In genomic region chr4:76011700-76012387, GRCh38 we compare ENCODE assay signal across 9 cellular contexts. TPM values are rescaled to one million over a fixed set of nuclear protein-coding genes. Genes with fewer than 3 reads are reported as not detected.
DNase-seq lines count a peak whose midpoint lies in the region; ATAC-seq and TF ChIP-seq lines count a peak whose summit lies in the region.
"Had no signal": no experiment of that assay in that cellular context is flagged by ENCODE, and none has a peak within 500 bp of the region (broad histone marks: within the 10 kb centered on the region; RNA-seq: fewer than 3 reads in every experiment).

No MANE protein-coding gene starts in this region.

- H3K36me3 Mint-ChIP-seq in activated CD8-positive, alpha-beta T cell treated with anti-CD3 and anti-CD28 coated beads for 36 hours (ENCODE audit: low read depth) = no peaks in the 10 kb centered on the region
- H3K36me3 Mint-ChIP-seq in activated CD4-positive, alpha-beta T cell treated with anti-CD3 and anti-CD28 coated beads, Interleukin-2, amount 10 ng/mL, durations not matched to agents 7 days and 5 days (ENCODE audit: low read depth) = no peaks in the 10 kb centered on the region
- H3K36me3 Mint-ChIP-seq in CD4-positive, alpha-beta T cell (ENCODE audit: low read depth) = no peaks in the 10 kb centered on the region
- H3K36me3 Mint-ChIP-seq: naive B cell had no signal

- ATAC-seq in GM18511 (IDR thresholded peaks at IDR 0.05; ENCODE audit: unreplicated experiment) = peak; percentile 76
- ATAC-seq in HG02623 (IDR thresholded peaks at IDR 0.05; ENCODE audit: unreplicated experiment) = peak; percentile 69
- peak; percentile 72 to 79 for ATAC-seq in right cardiac atrium
- ATAC-seq in activated CD8-positive, alpha-beta T cell treated with anti-CD3 and anti-CD28 coated beads for 36 hours = no peak
- ATAC-seq in CD4-positive, alpha-beta T cell (ENCODE audit: poor library complexity) = no peak

- no peaks in the 10 kb centered on the region for H3K9me3 Mint-ChIP-seq in activated CD8-positive, alpha-beta T cell treated with anti-CD3 and anti-CD28 coated beads for 36 hours
- no peaks in the 10 kb centered on the region for H3K9me3 Mint-ChIP-seq in activated CD4-positive, alpha-beta T cell treated with anti-CD3 and anti-CD28 coated beads, Interleukin-2, amount 10 ng/mL, durations not matched to agents 7 days and 5 days
- no peaks in the 10 kb centered on the region for H3K9me3 Mint-ChIP-seq in CD4-positive, alpha-beta T cell
- H3K9me3 Mint-ChIP-seq: naive B cell had no signal

- POLR2A ChIA-PET in activated CD8-positive, alpha-beta T cell treated with anti-CD3 and anti-CD28 coated beads for 36 hours (lab: Charles Lee) = no interaction called here
- POLR2A ChIA-PET in activated CD4-positive, alpha-beta T cell treated with anti-CD3 and anti-CD28 coated beads, Interleukin-2, amount 10 ng/mL, durations not matched to agents 7 days and 5 days (lab: Charles Lee) = no interaction called here
- POLR2A ChIA-PET in CD4-positive, alpha-beta T cell (lab: Charles Lee) = no interaction called here

- H3K4me1 Mint-ChIP-seq in activated CD8-positive, alpha-beta T cell treated with anti-CD3 and anti-CD28 coated beads for 36 hours (ENCODE audit: low read depth) = no peaks in the 10 kb centered on the region
- H3K4me1 Mint-ChIP-seq in activated CD4-positive, alpha-beta T cell treated with anti-CD3 and anti-CD28 coated beads, Interleukin-2, amount 10 ng/mL, durations not matched to agents 7 days and 5 days = peaks cover 16% of the 10 kb centered on the region
- H3K4me1 Mint-ChIP-seq in CD4-positive, alpha-beta T cell (ENCODE audit: low read depth) = no peaks in the 10 kb centered on the region

- DNase-seq in SJSA1 (ENCODE audit: low read depth in 1 of 2, low spot score in 2 of 2) (peak; percentile 70 to 82), right cardiac atrium (peak; percentile 27 to 50 (median 48)), stromal cell of bone marrow (ENCODE audit: low read depth) (peak; percentile 71)
- DNase-seq in activated CD8-positive, alpha-beta T cell treated with anti-CD3 and anti-CD28 coated beads for 36 hours = no peak
- no peak for DNase-seq in activated CD4-positive, alpha-beta T cell treated with anti-CD3 and anti-CD28 coated beads, Interleukin-2, amount 10 ng/mL, durations not matched to agents 7 days and 5 days
- DNase-seq in CD4-positive, alpha-beta T cell = no peak
- DNase-seq: naive B cell had no signal

- no peaks in the 10 kb centered on the region for H3K36me3 ChIP-seq in SJSA1

- H3K27me3 Mint-ChIP-seq in activated CD8-positive, alpha-beta T cell treated with anti-CD3 and anti-CD28 coated beads for 36 hours = peaks cover 14% of the 10 kb centered on the region
- peaks cover 18% of the 10 kb centered on the region for H3K27me3 Mint-ChIP-seq in activated CD4-positive, alpha-beta T cell treated with anti-CD3 and anti-CD28 coated beads, Interleukin-2, amount 10 ng/mL, durations not matched to agents 7 days and 5 days
- peaks cover 9% of the 10 kb centered on the region for H3K27me3 Mint-ChIP-seq in CD4-positive, alpha-beta T cell

- peak overlapping the region; percentile 98 for H3K27ac ChIP-seq in SJSA1
- H3K27ac ChIP-seq in right cardiac atrium (ENCODE audit: low read length) = peak overlapping the region; percentile 9
- H3K27ac ChIP-seq in CD4-positive, alpha-beta T cell (ENCODE audit: low read depth, low read length) = no peak overlapping the region

- no peak overlapping the region for H3K4me3 Mint-ChIP-seq in activated CD8-positive, alpha-beta T cell treated with anti-CD3 and anti-CD28 coated beads for 36 hours
- H3K4me3 Mint-ChIP-seq in activated CD4-positive, alpha-beta T cell treated with anti-CD3 and anti-CD28 coated beads, Interleukin-2, amount 10 ng/mL, durations not matched to agents 7 days and 5 days = no peak overlapping the region
- H3K4me3 Mint-ChIP-seq in CD4-positive, alpha-beta T cell = no peak overlapping the region

- TF ChIP-seq CTCF in activated CD8-positive, alpha-beta T cell treated with anti-CD3 and anti-CD28 coated beads for 36 hours (IDR thresholded peaks at IDR 0.05) = no peak
- no peak for TF ChIP-seq CTCF in CD4-positive, alpha-beta T cell (IDR thresholded peaks at IDR 0.05)

- peaks cover 34% of the 10 kb centered on the region for H3K4me1 ChIP-seq in SJSA1 (replicated peaks)
- no peaks in the 10 kb centered on the region for H3K4me1 ChIP-seq in right cardiac atrium (ENCODE audit: control insufficient read depth, insufficient read depth, low read length)

- intact Hi-C loops in right cardiac atrium (cut with DNase I) = no loop called here
- intact Hi-C loops in activated CD8-positive, alpha-beta T cell treated with anti-CD3 and anti-CD28 coated beads for 36 hours (cut with micrococcal nuclease) = no loop called here
- intact Hi-C loops in CD4-positive, alpha-beta T cell (cut with DNase I, micrococcal nuclease) = no loop called here

- CTCF ChIA-PET in activated CD8-positive, alpha-beta T cell treated with anti-CD3 and anti-CD28 coated beads for 36 hours (lab: Charles Lee) = no interaction called here
- CTCF ChIA-PET in activated CD4-positive, alpha-beta T cell treated with anti-CD3 and anti-CD28 coated beads, Interleukin-2, amount 10 ng/mL, durations not matched to agents 7 days and 5 days (lab: Charles Lee) = interaction anchor here (0.8 to 2.6 kb wide), 3 partner anchors 9 to 21 kb away, joined by 3 to 6 read pairs (median 4); partner anchors contain the start of gene SDAD1
- CTCF ChIA-PET in CD4-positive, alpha-beta T cell (lab: Charles Lee) = interaction anchor here (1.3 kb wide), 1 partner anchor 16 kb away, joined by 4 read pairs; no protein-coding TSS in a partner anchor

- no peak overlapping the region for H3K27ac Mint-ChIP-seq in activated CD8-positive, alpha-beta T cell treated with anti-CD3 and anti-CD28 coated beads for 36 hours
- no peak overlapping the region for H3K27ac Mint-ChIP-seq in activated CD4-positive, alpha-beta T cell treated with anti-CD3 and anti-CD28 coated beads, Interleukin-2, amount 10 ng/mL, durations not matched to agents 7 days and 5 days
- no peak overlapping the region for H3K27ac Mint-ChIP-seq in CD4-positive, alpha-beta T cell

- no peak overlapping the region for H3K4me3 ChIP-seq in SJSA1
- H3K4me3 ChIP-seq in right cardiac atrium (ENCODE audit: low read length) = peak overlapping the region; percentile 2

- no peaks in the 10 kb centered on the region for H3K27me3 ChIP-seq in SJSA1 (replicated peaks)
- no peaks in the 10 kb centered on the region for H3K27me3 ChIP-seq in right cardiac atrium (ENCODE audit: control insufficient read depth, insufficient read depth)
- H3K27me3 ChIP-seq in CD4-positive, alpha-beta T cell (ENCODE audit: control insufficient read depth, insufficient read depth, low read length) = no peaks in the 10 kb centered on the region

- H3K9me3 ChIP-seq in SJSA1 (replicated peaks) = no peaks in the 10 kb centered on the region; the same call in 1 of the 2 replicates
- H3K9me3 ChIP-seq in right cardiac atrium (ENCODE audit: control insufficient read depth, low read length) = no peaks in the 10 kb centered on the region
- no peaks in the 10 kb centered on the region for H3K9me3 ChIP-seq in CD4-positive, alpha-beta T cell (ENCODE audit: control insufficient read depth, low read length)

- 28% methylated on average over 13 of the region's 13 CpGs for WGBS in right cardiac atrium

RNA-seq across cellular contexts. Expression of gene CXCL9, which starts 4.5 kb away (rescaled TPM):
- not detected in 2 replicates for total RNA-seq in SJSA1 (2014; rRNA removed; shearing (Covaris generic))
- total RNA-seq in right cardiac atrium = under 1 TPM; 0.17 to 0.80 (median 0.27) TPM
- 0.16 TPM for polyA plus RNA-seq in right cardiac atrium
- 1 to 10 TPM; 1.3 to 1.5 TPM for total RNA-seq in activated CD8-positive, alpha-beta T cell treated with anti-CD3 and anti-CD28 coated beads for 36 hours
- total RNA-seq in activated CD4-positive, alpha-beta T cell treated with anti-CD3 and anti-CD28 coated beads, Interleukin-2, amount 10 ng/mL, durations not matched to agents 7 days and 5 days = under 1 TPM in 1 of 2 experiments, not detected in 1; 0.15 TPM
- not detected for total RNA-seq in CD4-positive, alpha-beta T cell

RNA-seq across cellular contexts. Expression of gene CXCL10, which starts 11.5 kb away (rescaled TPM):
- 0.29 TPM in 1 of 2 replicates, not detected in the other for total RNA-seq in SJSA1 (2014; rRNA removed; shearing (Covaris generic))
- under 1 TPM in 2 of 4 donors, not detected in 2; 0.32 to 0.46 TPM for total RNA-seq in right cardiac atrium
- 0.18 TPM for polyA plus RNA-seq in right cardiac atrium
- 1 to 10 TPM in 1 of 2 experiments, under 1 TPM in 1; 0.68 to 1.1 TPM for total RNA-seq in activated CD8-positive, alpha-beta T cell treated with anti-CD3 and anti-CD28 coated beads for 36 hours
- under 1 TPM; 0.27 to 0.40 TPM for total RNA-seq in activated CD4-positive, alpha-beta T cell treated with anti-CD3 and anti-CD28 coated beads, Interleukin-2, amount 10 ng/mL, durations not matched to agents 7 days and 5 days
- total RNA-seq in CD4-positive, alpha-beta T cell = not detected

RNA-seq across cellular contexts. Expression of gene SDAD1, which starts 21.1 kb away (rescaled TPM):
- total RNA-seq in SJSA1 (2014; rRNA removed; shearing (Covaris generic)) = 41.0 and 45.1 TPM in 2 replicates
- total RNA-seq in right cardiac atrium = 10 to 100 TPM; 24.0 to 29.6 (median 25.7) TPM
- polyA plus RNA-seq in right cardiac atrium = 11.7 TPM
- total RNA-seq in activated CD8-positive, alpha-beta T cell treated with anti-CD3 and anti-CD28 coated beads for 36 hours = 10 to 100 TPM; 45.0 to 47.5 TPM
- total RNA-seq in activated CD4-positive, alpha-beta T cell treated with anti-CD3 and anti-CD28 coated beads, Interleukin-2, amount 10 ng/mL, durations not matched to agents 7 days and 5 days = 10 to 100 TPM; 48.2 to 59.6 TPM
- total RNA-seq in CD4-positive, alpha-beta T cell = 10 to 100 TPM; 21.2 to 21.9 TPM

RNA-seq across cellular contexts. Expression of gene CXCL11, which starts 24.0 kb away (rescaled TPM):
- total RNA-seq in SJSA1 (2014; rRNA removed; shearing (Covaris generic)) = not detected in 2 replicates
- under 1 TPM in 1 of 4 donors, not detected in 3; 0.20 TPM for total RNA-seq in right cardiac atrium
- 0.07 TPM for polyA plus RNA-seq in right cardiac atrium
- total RNA-seq in activated CD8-positive, alpha-beta T cell treated with anti-CD3 and anti-CD28 coated beads for 36 hours = not detected
- total RNA-seq in activated CD4-positive, alpha-beta T cell treated with anti-CD3 and anti-CD28 coated beads, Interleukin-2, amount 10 ng/mL, durations not matched to agents 7 days and 5 days = not detected
- not detected for total RNA-seq in CD4-positive, alpha-beta T cell

Comparison
In these comparisons a context has a peak if more than half of its experiments do, and no peak if none do; other contexts are left out.
1. ATAC-seq: peak in GM18511 (single experiment), HG02623 (single experiment) and right cardiac atrium (2 of 2); none in activated CD8-positive, alpha-beta T cell treated with anti-CD3 and anti-CD28 coated beads for 36 hours (single experiment) and CD4-positive, alpha-beta T cell (single experiment).
2. DNase-seq: peak in SJSA1 (2 of 2), right cardiac atrium (3 of 3) and stromal cell of bone marrow (single experiment); none in activated CD8-positive, alpha-beta T cell treated with anti-CD3 and anti-CD28 coated beads for 36 hours (single experiment), activated CD4-positive, alpha-beta T cell treated with anti-CD3 and anti-CD28 coated beads, Interleukin-2, amount 10 ng/mL, durations not matched to agents 7 days and 5 days (single experiment) and CD4-positive, alpha-beta T cell (0 of 10).